8 cellular contexts compared by ENCODE assay signal in the genomic region with DNA sequence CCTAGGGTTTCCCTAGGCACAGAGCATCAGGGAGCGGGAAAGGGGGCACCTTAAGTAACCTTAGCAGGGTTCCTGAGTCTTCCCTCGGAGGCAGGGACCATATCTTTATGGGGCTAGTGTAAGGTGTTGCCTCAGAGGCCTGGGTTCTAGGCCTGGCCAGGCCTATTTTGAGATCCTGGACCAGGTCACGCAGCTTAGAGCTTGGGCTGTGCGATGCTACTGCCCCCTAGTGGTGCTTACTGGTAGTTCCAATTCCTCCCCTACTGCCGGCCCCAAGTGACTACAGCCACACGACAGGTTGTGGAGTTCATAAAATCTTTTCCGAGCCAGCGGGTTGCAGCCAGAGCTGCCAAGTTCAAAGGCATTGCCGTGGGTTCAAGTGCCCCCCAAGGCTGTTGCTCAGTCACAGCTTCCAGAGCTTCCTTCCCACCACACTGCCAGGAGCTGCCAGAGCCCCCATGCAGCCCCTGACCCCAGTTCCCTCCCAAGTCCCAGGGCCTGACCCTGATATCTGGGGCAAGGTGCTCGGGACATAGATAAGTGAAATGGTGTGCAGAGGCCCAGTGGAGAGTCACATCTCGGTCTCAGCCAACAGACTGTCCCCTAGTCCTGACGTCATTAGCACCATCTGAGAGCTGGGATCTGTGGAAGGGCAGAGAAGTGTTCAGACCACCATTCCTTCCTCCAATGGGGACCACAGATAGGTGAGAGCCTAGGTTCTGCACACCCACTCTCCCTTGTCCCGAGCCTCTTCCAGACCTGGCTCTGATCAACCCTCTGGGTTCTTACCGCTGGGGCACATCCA. TPM values are rescaled to one million over a fixed set of nuclear protein-coding genes. Genes with fewer than 3 reads are reported as not detected.
DNase-seq lines count a peak whose midpoint lies in the region; ATAC-seq, FAIRE-seq and TF ChIP-seq lines count a peak whose summit lies in the region.

No MANE protein-coding gene starts in this region.

- ATAC-seq in GM19467 (IDR thresholded peaks at IDR 0.05; ENCODE audit: unreplicated experiment) (peak; percentile 45), pancreas (peak; percentile 44 to 77 (median 68))

- no peak for FAIRE-seq in pancreas (lab: Jason Lieb, UNC)

- H2AFZ ChIP-seq in SK-N-SH (ENCODE audit: low read depth), result no peak overlapping the region

- H3K4me1 ChIP-seq in SK-N-SH (ENCODE audit: control insufficient read depth in 1 of 2, insufficient read depth in 2 of 2, low read depth in 1 of 2, low read length in 1 of 2) (peaks cover 0 to 26% of the 10 kb centered on the region in 2 experiments; a peak in 1 of 4 replicates), pancreas (peaks cover 0 to 4% (median 0%) of the 10 kb centered on the region in 3 donors), transverse colon (peaks cover 5 to 28% (median 26%) of the 10 kb centered on the region in 4 donors)

- H3F3A ChIP-seq in SK-N-SH (replicated peaks; ENCODE audit: insufficient read depth), result peaks cover 14% of the 10 kb centered on the region

- no peaks in the 10 kb centered on the region for H3K9me2 ChIP-seq in SK-N-SH

- H3K36me3 ChIP-seq in SK-N-SH (replicated peaks in 1 of 2; ENCODE audit: control insufficient read depth in 1 of 2, insufficient read depth in 2 of 2, low read length in 1 of 2) (peaks cover 7 to 43% of the 10 kb centered on the region in 2 experiments), pancreas (peaks cover 0 to 20% (median 7%) of the 10 kb centered on the region in 3 donors), transverse colon (peaks cover 0 to 7% (median 0%) of the 10 kb centered on the region in 4 donors)

- 0 out of 2 replicates have a peak, but pooled peaks cover 4% of the 10 kb centered on the region for H4K20me1 ChIP-seq in SK-N-SH (ENCODE audit: insufficient read depth)

- CTCF ChIA-PET in SK-N-SH (lab: Yijun Ruan, JAX), result interaction anchor here (0.6 to 22.4 kb wide), 49 partner anchors 10 to 431 kb away, joined by 3 to 382 read pairs (median 4); a partner anchor contains a TSS

- no peak for TF ChIP-seq POLR2A in transverse colon (IDR thresholded peaks at IDR 0.05)

- no peak overlapping the region for H3K9ac ChIP-seq in SK-N-SH

- no peak overlapping the region for H3K4me2 ChIP-seq in SK-N-SH

- POLR2A ChIA-PET in SK-N-SH (lab: Yijun Ruan, JAX), result interaction anchor here (1.0 to 2.5 kb wide), 3 partner anchors 10 to 73 kb away, joined by 3 to 8 read pairs (median 6); a partner anchor contains a TSS

- H3K27me3 ChIP-seq in SK-N-SH (ENCODE audit: insufficient read depth) (no peaks in the 10 kb centered on the region), pancreas (no peaks in the 10 kb centered on the region), transverse colon (peaks cover 16% of the 10 kb centered on the region)

- TF ChIP-seq EP300 in SK-N-SH (IDR thresholded peaks at IDR 0.05; ENCODE audit: borderline replicate concordance in 1 of 2, low read depth in 1 of 2, low read length in 1 of 2) (0 out of 4 replicates have a peak, but pooled peaks of 1 of the 2 experiments have one; percentile 16), transverse colon (IDR thresholded peaks at IDR 0.05; ENCODE audit: low read depth) (no peak)

- intact Hi-C loops in pancreas (cut with DNase I) (loop anchor here in 2 of 3 donors (5.0 to 10.0 kb wide), 2 partner anchors 52 to 55 kb away; a partner anchor contains a TSS), transverse colon (cut with DNase I; ENCODE audit: low total_unique reads) (loop anchor here (5.0 to 10.0 kb wide), 3 partner anchors 55 to 245 kb away; a partner anchor contains a TSS)

- peak; percentile 94 for TF ChIP-seq RAD21 in SK-N-SH (IDR thresholded peaks at IDR 0.05; ENCODE audit: low read length)

- H3K9me3 ChIP-seq in SK-N-SH, result no peaks in the 10 kb centered on the region
- H3K9me3 ChIP-seq in pancreas, result no peaks in the 10 kb centered on the region
- H3K9me3 ChIP-seq in transverse colon, result no peaks in the 10 kb centered on the region

- H3K4me3 ChIP-seq in SK-N-SH (ENCODE audit: low read depth in 2 of 2, low read length in 1 of 2) (no peak overlapping the region; a peak in 1 of 4 replicates), pancreas (no peak overlapping the region), transverse colon (no peak overlapping the region)

- TF ChIP-seq CTCF in C4-2B (conservative IDR thresholded peaks at IDR 0.05) (peak; percentile 97), SK-N-SH (IDR thresholded peaks at IDR 0.05) (peak; percentile 91), pancreas (IDR thresholded peaks at IDR 0.05) (peak; percentile 93 to 98 (median 98)), transverse colon (IDR thresholded peaks at IDR 0.05) (peak; percentile 94 to 98 (median 98))

- in situ Hi-C loops in transverse colon (cut with MboI; ENCODE audit: low pct_ligation_motif_present in 1 of 4, low pct_unique_long_range_greater_than_20kb in 1 of 4, low sequenced_read_pairs in 3 of 4), result no loop called here

- H3K79me2 ChIP-seq in SK-N-SH (ENCODE audit: insufficient read depth), result no peaks in the 10 kb centered on the region

- WGBS in SK-N-SH (ENCODE audit: low lambda C conversion rate), result 38% methylated on average over 10 of the region's 14 CpGs
- WGBS in pancreas, 2 donors, result 26 to 27% methylated on average over 14 of the region's 14 CpGs
- 22 to 100% methylated on average over 1 to 14 of the region's 14 CpGs for WGBS in transverse colon (ENCODE audit: low coverage in 1 of 2), 2 donors

- DNase-seq in MV-4-11 (lab: John Stamatoyannopoulos, UW), result peak; percentile 63
- peak; percentile 89 for DNase-seq in SK-N-SH
- peak; percentile 81 for DNase-seq in activated naive CD4-positive, alpha-beta T cell treated with Interleukin-2 at 50 U/mL for 16 hours
- DNase-seq in globus pallidus (ENCODE audit: low spot score), result peak; percentile 82
- DNase-seq in pancreas, result peak; percentile 62 to 86 (median 74)
- peak; percentile 83 for DNase-seq in transverse colon

- H3K27ac ChIP-seq in C4-2B (no peak overlapping the region), SK-N-SH (ENCODE audit: low read depth in 2 of 2, low read length in 1 of 2) (no peak overlapping the region; a peak in 1 of 4 replicates), pancreas (no peak overlapping the region), transverse colon (no peak overlapping the region)

TF ChIP-seq in SK-N-SH, 30 proteins besides CTCF, POLR2A, EP300 and RAD21 (continues in another document):
- TF ChIP-seq FOXJ3 (CRISPR knock-in tag; IDR thresholded peaks at IDR 0.05), result no peak
- no peak for TF ChIP-seq GABPA (IDR thresholded peaks at IDR 0.05; ENCODE audit: low read depth)
- TF ChIP-seq CHD2 (IDR thresholded peaks at IDR 0.05; ENCODE audit: low read length, partially characterized antibody), result no peak
- no peak for TF ChIP-seq POLR2AphosphoS5 (IDR thresholded peaks at IDR 0.05; ENCODE audit: low read depth, low read length)
- peak; percentile 43; the same call in 1 of the 2 replicates for TF ChIP-seq MXI1 (IDR thresholded peaks at IDR 0.05; ENCODE audit: low read depth, low read length)
- no peak for TF ChIP-seq ELF1 (IDR thresholded peaks at IDR 0.05)
- TF ChIP-seq TAF1 (IDR thresholded peaks at IDR 0.05; ENCODE audit: borderline replicate concordance, low read depth, low read length), result no peak
- no peak for TF ChIP-seq YY1 (IDR thresholded peaks at IDR 0.05; ENCODE audit: low read depth)
- TF ChIP-seq, protein P1, sequence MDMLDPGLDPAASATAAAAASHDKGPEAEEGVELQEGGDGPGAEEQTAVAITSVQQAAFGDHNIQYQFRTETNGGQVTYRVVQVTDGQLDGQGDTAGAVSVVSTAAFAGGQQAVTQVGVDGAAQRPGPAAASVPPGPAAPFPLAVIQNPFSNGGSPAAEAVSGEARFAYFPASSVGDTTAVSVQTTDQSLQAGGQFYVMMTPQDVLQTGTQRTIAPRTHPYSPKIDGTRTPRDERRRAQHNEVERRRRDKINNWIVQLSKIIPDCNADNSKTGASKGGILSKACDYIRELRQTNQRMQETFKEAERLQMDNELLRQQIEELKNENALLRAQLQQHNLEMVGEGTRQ (IDR thresholded peaks at IDR 0.05; ENCODE audit: borderline replicate concordance, low read depth, low read length), result no peak

RNA-seq across cellular contexts. Expression of a gene that starts 3.3 kb away (rescaled TPM):
- 0.73 and 0.89 TPM in 2 replicates for polyA plus RNA-seq in SK-N-SH (2012; rRNA removed)
- polyA plus RNA-seq in SK-N-SH (2012; cell fraction: cytosol; rRNA removed), result 0.90 and 1.1 TPM in 2 replicates
- 1.4 and 1.9 TPM in 2 replicates for polyA plus RNA-seq in SK-N-SH (2012; cell fraction: nucleus; rRNA removed)
- total RNA-seq in pancreas, result 1 to 10 TPM in 1 of 6 donors, under 1 TPM in 5; 0.60 to 1.1 (median 0.82) TPM
- 1 to 10 TPM in 1 of 2 donors, under 1 TPM in 1; 0.38 to 1.5 TPM for polyA plus RNA-seq in pancreas
- under 1 TPM in 2 of 4 donors, not detected in 2; 0.60 to 0.96 TPM for total RNA-seq in transverse colon

RNA-seq across cellular contexts. Expression of a gene that starts 9.9 kb away (rescaled TPM):
- polyA plus RNA-seq in SK-N-SH (2012; rRNA removed) (219 and 248 TPM in 2 replicates), pancreas (10 to 100 TPM; 60.3 to 92.2 TPM)
- 152 and 183 TPM in 2 replicates for polyA plus RNA-seq in SK-N-SH (2012; cell fraction: cytosol; rRNA removed)
- 160 and 254 TPM in 2 replicates for polyA plus RNA-seq in SK-N-SH (2012; cell fraction: nucleus; rRNA removed)
- total RNA-seq in pancreas (10 to 100 TPM; 60.6 to 81.1 (median 69.7) TPM), transverse colon (100 to 1,000 TPM in 3 of 4 donors, 10 to 100 TPM in 1; 83.4 to 146 (median 103) TPM)

RNA-seq across cellular contexts. Expression of a gene that starts 10.0 kb away (rescaled TPM):
- 59.1 and 80.6 TPM in 2 replicates for polyA plus RNA-seq in SK-N-SH (2012; rRNA removed)
- polyA plus RNA-seq in SK-N-SH (2012; cell fraction: cytosol; rRNA removed), result 57.2 and 57.4 TPM in 2 replicates
- 105 and 161 TPM in 2 replicates for polyA plus RNA-seq in SK-N-SH (2012; cell fraction: nucleus; rRNA removed)
- 10 to 100 TPM; 10.2 to 20.9 (median 18.8) TPM for total RNA-seq in pancreas
- polyA plus RNA-seq in pancreas, result 10 to 100 TPM; 15.7 to 31.3 TPM
- total RNA-seq in transverse colon, result 10 to 100 TPM in 3 of 4 donors, 1 to 10 TPM in 1; 7.4 to 24.7 (median 15.5) TPM

RNA-seq across cellular contexts. Expression of a gene that starts 29.5 kb away (rescaled TPM):
- polyA plus RNA-seq in SK-N-SH (2012; rRNA removed), result 30.7 and 39.5 TPM in 2 replicates
- 30.1 and 33.0 TPM in 2 replicates for polyA plus RNA-seq in SK-N-SH (2012; cell fraction: cytosol; rRNA removed)
- 119 and 134 TPM in 2 replicates for polyA plus RNA-seq in SK-N-SH (2012; cell fraction: nucleus; rRNA removed)
- total RNA-seq in pancreas, result 10 to 100 TPM; 12.9 to 26.7 (median 15.4) TPM
- polyA plus RNA-seq in pancreas, result 10 to 100 TPM; 43.9 to 44.5 TPM
- 10 to 100 TPM; 10.9 to 22.4 (median 17.9) TPM for total RNA-seq in transverse colon

RNA-seq across cellular contexts. Expression of a gene that starts 51.5 kb away (rescaled TPM):
- polyA plus RNA-seq in SK-N-SH (2012; rRNA removed) (1.9 and 3.9 TPM in 2 replicates), pancreas (under 1 TPM; 0.26 to 0.30 TPM)
- 1.4 and 2.0 TPM in 2 replicates for polyA plus RNA-seq in SK-N-SH (2012; cell fraction: cytosol; rRNA removed)
- 1.9 and 2.7 TPM in 2 replicates for polyA plus RNA-seq in SK-N-SH (2012; cell fraction: nucleus; rRNA removed)
- total RNA-seq in pancreas (1 to 10 TPM in 1 of 6 donors, under 1 TPM in 3, not detected in 2; 0.22 to 1.1 (median 0.34) TPM), transverse colon (1 to 10 TPM in 1 of 4 donors, under 1 TPM in 1, not detected in 2; 0.95 to 1.1 TPM)
